Comparison of ENCODE assay signal across 29 cellular contexts in the genomic region with DNA sequence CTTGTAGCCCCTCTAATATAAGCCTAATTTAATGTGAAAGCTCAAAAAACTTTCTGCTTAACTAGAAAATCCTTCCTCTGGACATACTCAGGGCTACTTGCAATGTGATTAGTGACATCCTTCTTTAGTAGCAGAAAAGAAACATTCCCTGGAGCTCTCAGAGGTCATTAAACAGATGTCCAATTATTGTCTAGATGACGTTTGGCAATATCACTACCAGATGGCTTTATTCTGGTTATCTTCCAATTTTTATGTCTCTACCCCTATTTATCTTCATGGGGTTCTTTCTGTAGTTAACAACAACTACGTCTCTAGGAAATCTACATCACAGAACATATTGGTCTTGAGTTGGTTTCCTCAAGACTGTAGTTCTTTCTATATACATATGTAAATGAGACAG.
"Had no signal": no experiment of that assay in that cellular context is flagged by ENCODE, and none has a peak within 500 bp of the region (broad histone marks: within the 10 kb centered on the region; RNA-seq: fewer than 3 reads in every experiment).

No MANE protein-coding gene starts in this region.

- ATAC-seq: activated T-helper 17 cell treated with anti-CD3 and anti-CD28 coated beads, Interleukin-2, amount 50 U/mL, for 72 hours; T-cell had no signal

- H3K4me3 ChIP-seq: cardiac muscle cell, MG63, Peyer's patch, SJSA1 had no signal

- DNase-seq: activated B cell treated with CpG ODN at 0.5 μM for 24 hours; activated CD4-positive, alpha-beta T cell treated with anti-CD3 and anti-CD28 coated beads for 1 hour; activated CD4-positive, alpha-beta T cell treated with anti-CD3 and anti-CD28 coated beads, Interleukin-2, amount 10 ng/mL, durations not matched to agents 24 days and 14 days; activated CD4-positive, alpha-beta T cell treated with anti-CD3 and anti-CD28 coated beads, Interleukin-2, amount 50 U/mL, for 48 hours; activated CD8-positive, alpha-beta memory T cell treated with anti-CD3 and anti-CD28 coated beads for 24 hours; activated gamma-delta T cell; activated naive CD4-positive, alpha-beta T cell treated with anti-CD3 and anti-CD28 coated beads for 36 hours; activated T-cell treated with anti-CD3 and anti-CD28 coated beads, Interleukin-2, amount 50 U/mL, for 48 hours; amygdala; brain microvascular endothelial cell; IMR-90; KG1; MG63; MV-4-11; NCI-H1092 treated with DMSO at 0.1 percent for 48 hours; NCI-H1417 treated with DMSO at 0.1 percent for 48 hours; NCI-H187; NCI-H2081; NCI-H226; NCI-H526; NCI-H82; Peyer's patch; SHP77; T-cell; T-helper 2 cell; T1000 had no signal
